In the genomic region with DNA sequence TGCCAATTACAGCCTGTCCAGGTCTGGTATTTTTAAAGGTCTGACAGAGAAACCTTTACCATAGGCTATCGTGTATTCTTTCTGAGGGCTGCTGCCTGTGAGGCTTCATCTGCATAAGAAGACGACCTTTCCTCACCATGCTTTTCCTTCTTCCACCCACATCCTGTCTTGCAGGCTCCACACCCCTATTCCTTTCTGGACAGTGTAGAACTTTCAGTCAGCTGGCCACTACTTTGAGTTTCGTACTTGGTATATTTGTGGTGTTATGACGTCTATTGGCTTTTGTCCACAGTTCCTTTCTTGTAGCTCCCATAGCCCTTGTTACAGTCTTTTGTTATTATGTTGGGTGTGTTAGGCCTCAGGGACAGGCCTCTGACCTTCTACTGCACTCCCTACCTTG, we compare ENCODE assay signal across 19 cellular contexts.
"Had no signal": no experiment of that assay in that cellular context is flagged by ENCODE, and none has a peak within 500 bp of the region (broad histone marks: within the 10 kb centered on the region; RNA-seq: fewer than 3 reads in every experiment).

No MANE protein-coding gene starts in this region.

- H3K36me3 ChIP-seq: SJCRH30 had no signal

- H3K9me3 ChIP-seq: SJCRH30 had no signal

- H3K9ac ChIP-seq: KMS-11 had no signal

- H3K27ac ChIP-seq: KMS-11, SJCRH30 had no signal

- H3K4me3 ChIP-seq: K562, SJCRH30 had no signal

- H3K4me2 ChIP-seq: KMS-11 had no signal

- ATAC-seq: HepG2, K562, SK-N-SH treated with all-trans-retinoic acid at 6 μM for 48 hours had no signal

- DNase-seq: Kasumi-1, MM.1S, NCI-H1092 treated with DMSO at 0.1 percent for 48 hours, NCI-H1436, NCI-H187 treated with DMSO at 0.1 percent for 48 hours, NCI-H2029 treated with DMSO at 0.1 percent for 48 hours, NCI-H2171 treated with DMSO at 0.1 percent for 48 hours, NCI-H345, NCI-H446 treated with DMSO at 0.1 percent for 48 hours, NCI-H524, NCI-H526 treated with DMSO at 0.1 percent for 48 hours, NCI-H748 treated with DMSO at 0.1 percent for 48 hours, RPMI8226, SHP77 treated with DMSO at 0.1 percent for 48 hours, SJCRH30 had no signal

- H3K27me3 ChIP-seq: SJCRH30 had no signal
